ENCODE assay signal across 8 cellular contexts in the genomic region with DNA sequence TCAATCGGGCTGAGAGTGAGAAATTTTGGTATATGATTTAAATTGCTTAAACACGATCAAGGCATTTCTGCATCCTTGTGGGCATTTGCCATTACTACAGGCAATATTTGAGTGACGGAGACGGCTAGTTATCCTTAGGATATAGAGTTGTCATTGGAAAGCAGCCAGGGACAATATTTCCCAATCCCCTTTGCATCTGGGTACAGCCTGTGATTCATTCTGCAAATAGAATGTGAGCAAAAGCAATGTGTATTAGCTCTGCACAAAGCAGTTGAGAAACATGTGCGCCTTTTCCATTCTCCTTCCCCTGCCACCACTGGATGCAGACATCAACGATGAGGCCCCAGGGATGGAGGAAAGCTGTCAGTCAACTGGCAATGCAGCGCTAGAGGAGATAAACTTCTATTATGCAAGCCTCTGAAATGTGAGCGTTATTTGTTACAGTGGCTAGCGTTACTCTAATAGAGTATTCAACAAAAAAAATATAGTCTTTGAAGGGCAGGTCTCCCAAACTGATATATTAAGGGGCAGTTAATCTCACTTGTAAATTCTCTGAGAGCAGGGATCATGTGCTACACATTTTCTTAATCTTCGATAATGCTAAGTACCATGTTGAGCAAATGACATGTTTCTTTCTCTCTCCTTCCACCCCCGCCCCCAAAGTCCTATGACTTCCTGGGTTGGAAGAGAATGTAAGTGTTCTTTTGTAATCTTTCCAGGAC. TPM values are rescaled to one million over a fixed set of nuclear protein-coding genes. Genes with fewer than 3 reads are reported as not detected.
DNase-seq lines count a peak whose midpoint lies in the region; ATAC-seq and TF ChIP-seq lines count a peak whose summit lies in the region.

No MANE protein-coding gene starts in this region.

- H3K9me3 ChIP-seq in upper lobe of left lung: no peaks in the 10 kb centered on the region

- H3K36me3 ChIP-seq in kidney epithelial cell (ENCODE audit: control insufficient read depth, insufficient read depth, low read length): no peaks in the 10 kb centered on the region
- H3K36me3 ChIP-seq in upper lobe of left lung: no peaks in the 10 kb centered on the region

- H3K4me1 ChIP-seq in upper lobe of left lung: peaks cover 10 to 27% (median 16%) of the 10 kb centered on the region in 4 donors

- peaks cover 37% of the 10 kb centered on the region for H3K4me1 Mint-ChIP-seq in activated B cell treated with CpG ODN at 0.5 μM for 24 hours

- TF ChIP-seq POLR2A in upper lobe of left lung (IDR thresholded peaks at IDR 0.05): peak in 1 of 4 donors; percentile 6

- POLR2A ChIA-PET in activated B cell treated with CpG ODN at 0.5 μM for 24 hours (lab: Charles Lee): interaction anchor here (0.6 to 1.2 kb wide), 2 partner anchors 9 to 50 kb away, joined by 3 to 4 read pairs; no protein-coding TSS in a partner anchor

- peak; percentile 67 for DNase-seq in AG08396 (ENCODE audit: low spot score)
- peak; percentile 92 for DNase-seq in M059J (ENCODE audit: low read depth)
- no peak for DNase-seq in activated B cell treated with CpG ODN at 0.5 μM for 24 hours
- peak; percentile 90 for DNase-seq in kidney epithelial cell (ENCODE audit: low read depth)
- DNase-seq in upper lobe of left lung: peak in 1 of 2 donors; percentile 85
- DNase-seq in activated CD4-positive, alpha-beta T cell treated with anti-CD3 and anti-CD28 coated beads, Interleukin-2, amount 50 U/mL, for 4 hours: no peak

- no peaks in the 10 kb centered on the region for H3K27me3 Mint-ChIP-seq in activated B cell treated with CpG ODN at 0.5 μM for 24 hours

- CTCF ChIA-PET in activated B cell treated with CpG ODN at 0.5 μM for 24 hours (lab: Charles Lee): interaction anchor here (1.2 kb wide), 1 partner anchor 80 kb away, joined by 3 read pairs; no protein-coding TSS in a partner anchor

- H3K27ac ChIP-seq in upper lobe of left lung: peak overlapping the region; percentile 30 to 73 (median 66)

- H3K4me3 ChIP-seq in kidney epithelial cell (ENCODE audit: low read depth, low read length) (no peak overlapping the region), upper lobe of left lung (no peak overlapping the region)

- H3K27me3 ChIP-seq in kidney epithelial cell (ENCODE audit: control insufficient read depth, insufficient read depth, low read length): no peaks in the 10 kb centered on the region
- H3K27me3 ChIP-seq in upper lobe of left lung: no peaks in the 10 kb centered on the region

- peak overlapping the region; percentile 50 for H3K27ac Mint-ChIP-seq in activated B cell treated with CpG ODN at 0.5 μM for 24 hours

- no peaks in the 10 kb centered on the region for H3K9me3 Mint-ChIP-seq in activated B cell treated with CpG ODN at 0.5 μM for 24 hours

- intact Hi-C loops in activated B cell treated with CpG ODN at 0.5 μM for 24 hours (cut with micrococcal nuclease): no loop called here

- no peak for ATAC-seq in activated B cell treated with CpG ODN at 0.5 μM for 24 hours (ENCODE audit: low read depth)
- peak; percentile 92 to 93 for ATAC-seq in upper lobe of left lung (ENCODE audit: low FRiP score in 2 of 2)
- no peak for ATAC-seq in HG03039 (IDR thresholded peaks at IDR 0.05; ENCODE audit: unreplicated experiment)
- no peak for ATAC-seq in HG02571 (IDR thresholded peaks at IDR 0.05; ENCODE audit: unreplicated experiment)

- no peaks in the 10 kb centered on the region for H3K36me3 Mint-ChIP-seq in activated B cell treated with CpG ODN at 0.5 μM for 24 hours (ENCODE audit: low read depth)

- TF ChIP-seq CTCF in activated B cell treated with CpG ODN at 0.5 μM for 24 hours (IDR thresholded peaks at IDR 0.05) (no peak), kidney epithelial cell (IDR thresholded peaks at IDR 0.05; ENCODE audit: insufficient read depth, low read length, poor library complexity, severe bottlenecking) (peak; percentile 48), upper lobe of left lung (IDR thresholded peaks at IDR 0.05) (peak; percentile 34 to 72 (median 57))

- WGBS in upper lobe of left lung, 2 donors: 50 to 54% methylated on average over 11 of the region's 11 CpGs

- peak in 2 of 4 donors; percentile 76 to 95 for TF ChIP-seq EP300 in upper lobe of left lung (IDR thresholded peaks at IDR 0.05)

- no peak overlapping the region for H3K4me3 Mint-ChIP-seq in activated B cell treated with CpG ODN at 0.5 μM for 24 hours

RNA-seq across cellular contexts. Expression of a gene that starts 37.1 kb away (rescaled TPM):
- total RNA-seq in M059J (2014; rRNA removed; shearing (Covaris generic)): 23.4 and 35.6 TPM in 2 replicates
- 186 and 187 TPM in 2 replicates for total RNA-seq in activated B cell treated with CpG ODN at 0.5 μM for 24 hours
- total RNA-seq in kidney epithelial cell: 23.3 and 27.3 TPM in 2 replicates
- total RNA-seq in upper lobe of left lung: 10 to 100 TPM; 27.9 to 54.7 (median 38.9) TPM

Comparison
In these comparisons a context has a peak if more than half of its experiments do, and no peak if none do; other contexts are left out.
1. DNase-seq: peak in AG08396 (single experiment), M059J (single experiment) and kidney epithelial cell (single experiment); none in activated B cell treated with CpG ODN at 0.5 μM for 24 hours (single experiment) and activated CD4-positive, alpha-beta T cell treated with anti-CD3 and anti-CD28 coated beads, Interleukin-2, amount 50 U/mL, for 4 hours (0 of 2).
2. ATAC-seq: peak in upper lobe of left lung (2 of 2); none in activated B cell treated with CpG ODN at 0.5 μM for 24 hours (single experiment), HG03039 (single experiment) and HG02571 (single experiment).